ENCODE assay signal across 1 cellular context in the genomic region with DNA sequence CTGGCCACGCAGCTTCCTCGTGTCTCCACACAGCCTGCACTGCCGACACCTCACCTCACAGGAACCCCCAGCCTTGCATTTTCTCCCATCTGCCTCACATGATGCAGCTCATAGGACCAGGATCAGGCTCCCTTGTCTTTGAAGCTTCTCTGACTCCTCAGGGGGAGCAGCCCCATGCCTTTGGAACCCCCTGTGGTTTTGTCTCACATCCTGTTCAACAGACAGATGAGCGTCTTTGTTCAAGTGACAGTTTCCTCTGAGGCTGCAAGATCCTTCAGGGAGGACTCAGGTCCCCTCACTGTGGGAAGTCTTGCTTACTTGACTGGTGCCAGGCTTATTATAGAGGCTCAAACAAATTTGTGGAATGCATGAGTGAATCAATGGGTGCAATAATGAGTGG.
TF ChIP-seq lines count a peak whose summit lies in the region.

No MANE protein-coding gene starts in this region.

TF ChIP-seq in H1, 55 proteins besides CTCF, POLR2A, EP300 and RAD21:
- TF ChIP-seq SP4 (IDR thresholded peaks at IDR 0.05; ENCODE audit: low read length) (no peak), KDM4A (IDR thresholded peaks at IDR 0.05; ENCODE audit: low read depth, low read length, severe bottlenecking) (no peak), MAFK (IDR thresholded peaks at IDR 0.05; ENCODE audit: low read depth, low read length) (no peak), ZNF274 (IDR thresholded peaks at IDR 0.05; ENCODE audit: borderline replicate concordance, extremely low read depth, low read length) (no peak), PHF8 (conservative IDR thresholded peaks at IDR 0.05; ENCODE audit: low read depth, low read length) (no peak), TEAD4 (IDR thresholded peaks at IDR 0.05; ENCODE audit: low read depth, low read length) (no peak), HDAC2 (IDR thresholded peaks at IDR 0.05; ENCODE audit: borderline replicate concordance in 1 of 2, low read depth in 2 of 2, low read length in 2 of 2) (no peak), TCF12 (IDR thresholded peaks at IDR 0.05; ENCODE audit: low read depth, low read length) (no peak), SIRT6 (IDR thresholded peaks at IDR 0.05; ENCODE audit: low read length) (no peak), EGR1 (IDR thresholded peaks at IDR 0.05; ENCODE audit: borderline replicate concordance, low read depth, low read length) (no peak), EZH2 (IDR thresholded peaks at IDR 0.05; ENCODE audit: low read depth, low read length, severe bottlenecking) (no peak), RFX5 (IDR thresholded peaks at IDR 0.05; ENCODE audit: borderline replicate concordance, low read depth, low read length) (no peak), SP2 (IDR thresholded peaks at IDR 0.05; ENCODE audit: low read length) (no peak)
- TF ChIP-seq, protein P1, sequence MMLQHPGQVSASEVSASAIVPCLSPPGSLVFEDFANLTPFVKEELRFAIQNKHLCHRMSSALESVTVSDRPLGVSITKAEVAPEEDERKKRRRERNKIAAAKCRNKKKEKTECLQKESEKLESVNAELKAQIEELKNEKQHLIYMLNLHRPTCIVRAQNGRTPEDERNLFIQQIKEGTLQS (IDR thresholded peaks at IDR 0.05; ENCODE audit: insufficient read depth, low read depth, low read length), result no peak
